In genomic region chr6:118967239-118967638, GRCh38 we compare ENCODE assay signal across 23 cellular contexts. TPM values are rescaled to one million over a fixed set of nuclear protein-coding genes. Genes with fewer than 3 reads are reported as not detected.
DNase-seq lines count a peak whose midpoint lies in the region; ATAC-seq, FAIRE-seq and TF ChIP-seq lines count a peak whose summit lies in the region.
"Had no signal": no experiment of that assay in that cellular context is flagged by ENCODE, and none has a peak within 500 bp of the region (broad histone marks: within the 10 kb centered on the region; RNA-seq: fewer than 3 reads in every experiment).

No MANE protein-coding gene starts in this region.

- no peak overlapping the region for H3K4me2 ChIP-seq in HepG2 (ENCODE audit: low read depth, low read length)
- H3K4me2 ChIP-seq in Loucy (ENCODE audit: low read depth, low read length, poor library complexity, severe bottlenecking): no peak overlapping the region
- no peak overlapping the region for H3K4me2 ChIP-seq in GM12878 (ENCODE audit: control insufficient read depth, insufficient read depth)
- H3K4me2 ChIP-seq in GM23248 (ENCODE audit: unreplicated experiment): no peak overlapping the region
- H3K4me2 ChIP-seq: A549; BLaER1 treated with 17β-estradiol and CSF1 and Interleukin-3, amounts not matched to agents 10 nM and 100 nM; GM23338 had no signal

- TF ChIP-seq EP300 in HepG2 (IDR thresholded peaks at IDR 0.05; ENCODE audit: low read depth in 2 of 2, low read length in 2 of 2) (no peak), HepG2 (CRISPR knock-in tag; IDR thresholded peaks at IDR 0.05; ENCODE audit: borderline replicate concordance) (no peak), GM12878 (IDR thresholded peaks at IDR 0.05; ENCODE audit: borderline replicate concordance in 1 of 2, control insufficient read depth in 1 of 2, low read depth in 2 of 2, low read length in 2 of 2) (no peak)

- no peak for FAIRE-seq in HepG2 (lab: Jason Lieb, UNC)
- peak; percentile 41 for FAIRE-seq in GM12878 (lab: Jason Lieb, UNC)
- no peak for FAIRE-seq in RCC 7860 (lab: Jason Lieb, UNC)
- FAIRE-seq: A549, GM12891, GM18507 had no signal

- H3K9me3 ChIP-seq in HepG2 (ENCODE audit: low read length) (no peaks in the 10 kb centered on the region), right lobe of liver (no peaks in the 10 kb centered on the region), Loucy (ENCODE audit: insufficient read depth, low read depth, low read length) (no peaks in the 10 kb centered on the region), GM12878 (replicated peaks; ENCODE audit: control insufficient read depth, insufficient read depth, low read length) (no peaks in the 10 kb centered on the region), GM23248 (ENCODE audit: low read depth) (no peaks in the 10 kb centered on the region)
- H3K9me3 ChIP-seq: A549; BE2C; BLaER1 treated with 17β-estradiol and CSF1 and Interleukin-3, amounts not matched to agents 10 nM and 100 nM; HAP-1 had no signal

- WGBS in HepG2 (ENCODE audit: low lambda C conversion rate): 78% methylated on average over 2 of the region's 2 CpGs
- WGBS in right lobe of liver (ENCODE audit: insufficient coverage, low coverage, low lambda C conversion rate, missing lambda C conversion rate): 67% methylated on average over 2 of the region's 2 CpGs
- 39% methylated on average over 2 of the region's 2 CpGs for WGBS in GM12878 (ENCODE audit: insufficient coverage, insufficient replicate concordance, low lambda C conversion rate, missing lambda C conversion rate)
- WGBS in GM23248 (ENCODE audit: low coverage in 1 of 2, low lambda C conversion rate in 2 of 2, missing lambda C conversion rate in 2 of 2), 2 experiments: 54 to 58% methylated on average over 2 of the region's 2 CpGs

- no peak overlapping the region for H3K9ac ChIP-seq in HepG2 (ENCODE audit: insufficient read depth, low read depth, low read length)
- no peak overlapping the region for H3K9ac ChIP-seq in Loucy (ENCODE audit: low read depth, low read length, poor library complexity, severe bottlenecking)
- no peak overlapping the region for H3K9ac ChIP-seq in GM12878 (ENCODE audit: control insufficient read depth, insufficient read depth, low read length)
- no peak overlapping the region for H3K9ac ChIP-seq in GM23248
- H3K9ac ChIP-seq: BLaER1 treated with 17β-estradiol and CSF1 and Interleukin-3, amounts not matched to agents 10 nM and 100 nM had no signal

- H4K20me1 ChIP-seq in HepG2 (ENCODE audit: insufficient read depth, low read length) (no peaks in the 10 kb centered on the region), Loucy (ENCODE audit: insufficient read depth, low read length, poor library complexity, severe bottlenecking) (no peaks in the 10 kb centered on the region), GM12878 (ENCODE audit: control insufficient read depth, insufficient read depth) (no peaks in the 10 kb centered on the region), GM23248 (ENCODE audit: insufficient read depth) (no peaks in the 10 kb centered on the region)
- H4K20me1 ChIP-seq: BLaER1 treated with 17β-estradiol and CSF1 and Interleukin-3, amounts not matched to agents 10 nM and 100 nM had no signal

- H2AFZ ChIP-seq in HepG2 (ENCODE audit: low read length) (no peak overlapping the region), Loucy (ENCODE audit: low read length) (0 out of 2 replicates have a peak overlapping the region, but pooled peaks have one; percentile 12), GM12878 (ENCODE audit: control insufficient read depth, low read depth, low read length) (no peak overlapping the region), GM23248 (no peak overlapping the region)
- H2AFZ ChIP-seq: GM23338 had no signal

- TF ChIP-seq POLR2A in HepG2 (IDR thresholded peaks at IDR 0.05; ENCODE audit: insufficient read depth in 1 of 2, low read depth in 2 of 2, low read length in 2 of 2): no peak
- TF ChIP-seq POLR2A in right lobe of liver (IDR thresholded peaks at IDR 0.05): no peak
- TF ChIP-seq POLR2A in GM12878 (IDR thresholded peaks at IDR 0.05; ENCODE audit: low read depth, low read length): no peak

- intact Hi-C loops in HepG2 (cut with micrococcal nuclease; ENCODE audit: unreplicated experiment): no loop called here
- intact Hi-C loops in right lobe of liver (cut with DNase I): loop anchor here in 1 of 2 donors (5.0 kb wide), 1 partner anchor 145 kb away; no protein-coding TSS in a partner anchor
- intact Hi-C loops in GM12878 (cut with micrococcal nuclease; ENCODE audit: unreplicated experiment): no loop called here

- H3K79me2 ChIP-seq in HepG2 (ENCODE audit: insufficient read depth, low read length) (no peaks in the 10 kb centered on the region), Loucy (ENCODE audit: insufficient read depth, low read length) (no peaks in the 10 kb centered on the region), GM12878 (ENCODE audit: control insufficient read depth, insufficient read depth, low read length) (no peaks in the 10 kb centered on the region), GM23248 (ENCODE audit: insufficient read depth) (no peaks in the 10 kb centered on the region)

- in situ Hi-C loops in HepG2 (cut with HindIII; ENCODE audit: extremely low pct_ligation_motif_present, low pct_unique_long_range_greater_than_20kb) (no loop called here), GM12878 (cut with MboI) (loop anchor here (25.0 kb wide), 1 partner anchor 145 kb away; no protein-coding TSS in a partner anchor), GM23248 (cut with MboI) (loop anchor here (10.0 kb wide), 1 partner anchor 148 kb away; no protein-coding TSS in a partner anchor)

- SMC1A ChIA-PET in GM12878 (lab: Charles Lee; ENCODE audit: uncharacterized antibody, unreplicated experiment): no interaction called here

- no peaks in the 10 kb centered on the region for H3F3A ChIP-seq in Loucy (ENCODE audit: low read depth)
- no peaks in the 10 kb centered on the region for H3F3A ChIP-seq in GM23248 (ENCODE audit: insufficient read depth)

- H3K4me3 ChIP-seq in HepG2 (replicated peaks in 1 of 3; ENCODE audit: insufficient read depth in 1 of 3, low read depth in 2 of 3, low read length in 3 of 3): no peak overlapping the region
- H3K4me3 ChIP-seq in right lobe of liver: no peak overlapping the region
- no peak overlapping the region for H3K4me3 ChIP-seq in Loucy (ENCODE audit: low read length, poor library complexity, severe bottlenecking)
- no peak overlapping the region for H3K4me3 ChIP-seq in GM12878
- no peak overlapping the region for H3K4me3 ChIP-seq in GM23248
- H3K4me3 ChIP-seq: A549; BLaER1 treated with 17β-estradiol and CSF1 and Interleukin-3, amounts not matched to agents 10 nM and 100 nM; GM23338; HAP-1 had no signal

- CTCF ChIA-PET in HepG2 (lab: Yijun Ruan, JAX; ENCODE audit: low intra/inter-chr PET ratio, low total read pairs) (interaction anchor here (3.0 kb wide), 1 partner anchor 143 kb away, joined by 21 read pairs; no protein-coding TSS in a partner anchor), GM12878 (lab: Yijun Ruan, JAX) (interaction anchor here (1.1 to 2.6 kb wide), 2 partner anchors 9 to 143 kb away, joined by 3 to 15 read pairs; no protein-coding TSS in a partner anchor)

- TF ChIP-seq CTCF in HepG2 (CRISPR knock-in tag; IDR thresholded peaks at IDR 0.05) (no peak), right lobe of liver (IDR thresholded peaks at IDR 0.05) (no peak), Loucy (conservative IDR thresholded peaks at IDR 0.05; ENCODE audit: low read length) (no peak), GM12878 (IDR thresholded peaks at IDR 0.05 in 2 of 3, conservative IDR thresholded peaks at IDR 0.05 in 1 of 3; ENCODE audit: control insufficient read depth in 2 of 3, extremely low read depth in 1 of 3, insufficient read depth in 1 of 3, low read depth in 3 of 3, low read length in 3 of 3) (no peak)

- H3K9me2 ChIP-seq in Loucy (replicated peaks; ENCODE audit: low read depth, low read length) (no peaks in the 10 kb centered on the region), GM23248 (ENCODE audit: insufficient read depth) (no peaks in the 10 kb centered on the region)

- DNase-seq in HepG2 (ENCODE audit: low spot score) (no peak), right lobe of liver (no peak), GM12878 (ENCODE audit: low read depth, low spot score) (no peak), kidney glomerular epithelial cell (lab: John Stamatoyannopoulos, UW) (no peak), GM23248 (no peak), RCC 7860 (ENCODE audit: low spot score) (no peak)
- DNase-seq: 8988T; ACHN; AML-193; BE2C; CD4-positive, alpha-beta T cell; CD8-positive, alpha-beta memory T cell; DMS 273 treated with DMSO at 0.1 percent for 48 hours; DMS79; EL; GDM1 had no signal

- 0 out of 2 replicates have a peak, but pooled peaks cover 7% of the 10 kb centered on the region for H3K4me1 ChIP-seq in HepG2 (ENCODE audit: insufficient read depth, low read length)
- no peaks in the 10 kb centered on the region for H3K4me1 ChIP-seq in right lobe of liver
- no peaks in the 10 kb centered on the region for H3K4me1 ChIP-seq in Loucy (ENCODE audit: insufficient read depth, low read length, poor library complexity, severe bottlenecking)
- H3K4me1 ChIP-seq in GM12878 (ENCODE audit: control insufficient read depth, insufficient read depth, low read length): no peaks in the 10 kb centered on the region
- H3K4me1 ChIP-seq in GM23248 (ENCODE audit: insufficient read depth): no peaks in the 10 kb centered on the region
- H3K4me1 ChIP-seq: A549 had no signal

- H3K27ac ChIP-seq in HepG2 (ENCODE audit: extremely low read length, insufficient read depth, low read length): no peak overlapping the region
- no peak overlapping the region for H3K27ac ChIP-seq in right lobe of liver
- no peak overlapping the region for H3K27ac ChIP-seq in GM12878 (ENCODE audit: control insufficient read depth, insufficient read depth)
- no peak overlapping the region for H3K27ac ChIP-seq in GM23248
- H3K27ac ChIP-seq: A549; BLaER1 treated with 17β-estradiol and CSF1 and Interleukin-3, amounts not matched to agents 10 nM and 100 nM had no signal

- H3K36me3 ChIP-seq in HepG2 (replicated peaks in 1 of 2; ENCODE audit: control insufficient read depth in 1 of 2, insufficient read depth in 2 of 2, low read length in 2 of 2) (no peaks in the 10 kb centered on the region), right lobe of liver (no peaks in the 10 kb centered on the region), Loucy (ENCODE audit: insufficient read depth, low read length) (no peaks in the 10 kb centered on the region), GM12878 (ENCODE audit: control insufficient read depth in 2 of 2, insufficient read depth in 2 of 2, low read length in 1 of 2) (no peaks in the 10 kb centered on the region), GM23248 (ENCODE audit: low read depth) (no peaks in the 10 kb centered on the region)
- H3K36me3 ChIP-seq: BE2C; BLaER1 treated with 17β-estradiol and CSF1 and Interleukin-3, amounts not matched to agents 10 nM and 100 nM; HAP-1 had no signal

- BruUV-seq in HepG2 (replicated peaks; lab: Mats Ljungman, UMichigan) (no TSS peak), GM12878 (replicated peaks; lab: Mats Ljungman, UMichigan) (no TSS peak)

- POLR2A ChIA-PET in HepG2 (lab: Yijun Ruan, JAX) (no interaction called here), GM12878 (lab: Charles Lee) (no interaction called here)

- no peaks in the 10 kb centered on the region for H3K27me3 ChIP-seq in HepG2 (ENCODE audit: control insufficient read depth in 1 of 2, insufficient read depth in 2 of 2, low read length in 2 of 2)
- no peaks in the 10 kb centered on the region for H3K27me3 ChIP-seq in right lobe of liver
- H3K27me3 ChIP-seq in Loucy (ENCODE audit: insufficient read depth, low read length, poor library complexity, severe bottlenecking): no peaks in the 10 kb centered on the region
- H3K27me3 ChIP-seq in GM12878 (replicated peaks in 1 of 2; ENCODE audit: control insufficient read depth in 2 of 2, insufficient read depth in 2 of 2, low read length in 1 of 2): no peaks in the 10 kb centered on the region
- no peaks in the 10 kb centered on the region for H3K27me3 ChIP-seq in GM23248 (replicated peaks; ENCODE audit: insufficient read depth)
- H3K27me3 ChIP-seq: BE2C; BLaER1 treated with 17β-estradiol and CSF1 and Interleukin-3, amounts not matched to agents 10 nM and 100 nM had no signal

- ATAC-seq in HepG2: no peak
- no peak for ATAC-seq in right lobe of liver
- no peak for ATAC-seq in GM12878
- ATAC-seq: A549, GM23338 had no signal

- TF ChIP-seq RAD21 in HepG2 (CRISPR knock-in tag; IDR thresholded peaks at IDR 0.05) (no peak), GM12878 (IDR thresholded peaks at IDR 0.05; ENCODE audit: insufficient read depth, low read depth, low read length) (no peak)

- RAD21 ChIA-PET in GM12878 (lab: Charles Lee; ENCODE audit: unreplicated experiment): interaction anchor here (0.5 kb wide), 1 partner anchor 165 kb away, joined by 3 read pairs; no protein-coding TSS in a partner anchor

RNA-seq across cellular contexts. Expression of gene MCM9, which starts 32.3 kb away (rescaled TPM):
- total RNA-seq in HepG2 (2016; rRNA removed; fragmentation: Illumina TruSeq; extraction: Trizol) (11.6 and 17.2 TPM in 2 replicates), right lobe of liver (1 to 10 TPM; 4.3 to 7.6 (median 6.9) TPM), GM12878 (2014; rRNA removed) (9.8 and 11.2 TPM in 2 replicates), GM12878 (2014; rRNA removed; fragmentation: Illumina TruSeq; extraction: Trizol) (10.0 and 10.5 TPM in 2 replicates), GM12878 (2021) (11.4 and 11.7 TPM in 2 replicates)
- total RNA-seq in HepG2 (2016; cell fraction: cytosol; rRNA removed; fragmentation: Illumina TruSeq; extraction: Trizol; ENCODE audit: low read depth): 2.7 and 2.9 TPM in 2 replicates
- 10.8 and 16.0 TPM in 2 replicates for total RNA-seq in HepG2 (2016; cell fraction: insoluble cytoplasmic fraction; rRNA removed; fragmentation: Illumina TruSeq; extraction: Trizol)
- total RNA-seq in HepG2 (2016; cell fraction: membrane; rRNA removed; fragmentation: Illumina TruSeq; extraction: Trizol): 5.0 TPM in 2 replicates
- total RNA-seq in HepG2 (2016; cell fraction: nucleus; rRNA removed; fragmentation: Illumina TruSeq; extraction: Trizol): 37.0 and 37.6 TPM in 2 replicates
- polyA plus RNA-seq in HepG2 (2011; rRNA removed) (3.3 and 3.8 TPM in 2 replicates), GM12878 (2011; rRNA removed) (7.3 and 10.5 TPM in 2 replicates), GM12878 (2014; fragmentation: Illumina TruSeq; extraction: Trizol) (9.2 and 9.7 TPM in 2 replicates), GM12878 (2014; fragmentation: Nextera tagmentation; extraction: Ambion mirVana) (1 to 10 TPM; 3.4 to 4.1 TPM), GM12878 (2014; rRNA removed) (7.6 and 8.9 TPM in 2 replicates), GM12878 (2016; fragmentation: Nextera tagmentation; extraction: Ambion mirVana) (10 to 100 TPM; 15.8 to 18.5 TPM), GM23248 (2016; fragmentation: Nextera tagmentation; extraction: Ambion mirVana) (6.1 and 6.2 TPM in 2 replicates)
- 1.4 and 1.7 TPM in 2 replicates for polyA plus RNA-seq in HepG2 (2011; cell fraction: cytosol; rRNA removed)
- polyA plus RNA-seq in HepG2 (2011; cell fraction: nucleus; rRNA removed): 10.2 and 12.2 TPM in 2 replicates
- polyA plus RNA-seq in HepG2 (2012): 6.7 and 8.7 TPM in 2 replicates
- 0.57 and 0.58 TPM in 2 replicates for polyA plus RNA-seq in HepG2 (2016; cell fraction: cytosol; fragmentation: Illumina TruSeq; extraction: Trizol; ENCODE audit: low read depth)
- polyA plus RNA-seq in HepG2 (2016; cell fraction: insoluble cytoplasmic fraction; fragmentation: Illumina TruSeq; extraction: Trizol; ENCODE audit: low read depth): 5.1 and 5.7 TPM in 2 replicates
- polyA plus RNA-seq in HepG2 (2016; cell fraction: membrane; fragmentation: Illumina TruSeq; extraction: Trizol; ENCODE audit: low read depth): 1.4 TPM in 2 replicates
- 24.3 and 25.6 TPM in 2 replicates for polyA plus RNA-seq in HepG2 (2016; cell fraction: nucleus; fragmentation: Illumina TruSeq; extraction: Trizol; ENCODE audit: insufficient read depth, low read depth)
- 7.4 and 13.2 TPM in 2 replicates for polyA minus RNA-seq in HepG2 (2011; rRNA and poly(A)+ RNA removed; ENCODE audit: low replicate concordance)
- 4.0 and 5.6 TPM in 2 replicates for polyA minus RNA-seq in HepG2 (2011; cell fraction: cytosol; rRNA and poly(A)+ RNA removed)
- 53.5 and 55.6 TPM in 2 replicates for polyA minus RNA-seq in HepG2 (2011; cell fraction: nucleus; rRNA and poly(A)+ RNA removed)
- 54.2 and 62.2 TPM in 2 replicates for total RNA-seq in GM12878 (2013; cell fraction: nucleolus; rRNA removed)
- polyA plus RNA-seq in GM12878 (2011; ENCODE audit: low read depth): 5.3 TPM
- 3.0 and 4.6 TPM in 2 replicates for polyA plus RNA-seq in GM12878 (2011; cell fraction: cytosol; rRNA removed)
- 15.8 and 18.9 TPM in 2 replicates for polyA plus RNA-seq in GM12878 (2011; cell fraction: nucleus; rRNA removed)
- 6.2 and 8.4 TPM in 2 replicates for polyA plus RNA-seq in GM12878 (2012)
- polyA minus RNA-seq in GM12878 (2011; rRNA and poly(A)+ RNA removed): 14.3 and 15.5 TPM in 2 replicates
- 1.9 and 4.4 TPM in 2 replicates for polyA minus RNA-seq in GM12878 (2011; cell fraction: cytosol; rRNA and poly(A)+ RNA removed)
- 23.6 and 37.4 TPM in 2 replicates for polyA minus RNA-seq in GM12878 (2011; cell fraction: nucleus; rRNA and poly(A)+ RNA removed)
- 3.2 and 7.3 TPM in 2 replicates for total RNA-seq in GM23248 (2014; rRNA removed; shearing (Covaris generic))
